ENCODE assay signal across 1 cellular context in genomic region chr1:184051485-184052193, GRCh38.
TF ChIP-seq lines count a peak whose summit lies in the region.

Gene TSEN15, plus strand, starts transcription at chr1:184051730. Its CDS starts 26 bp downstream, at chr1:184051756.

TF ChIP-seq in HepG2, 621 proteins besides CTCF, POLR2A, EP300 and RAD21 (continued from another document and continues in another):
- TF ChIP-seq NFAT5 (CRISPR knock-in tag; IDR thresholded peaks at IDR 0.05): peak; percentile 64; the same call in 1 of the 2 replicates
- TF ChIP-seq RCOR2 (CRISPR knock-in tag; IDR thresholded peaks at IDR 0.05): peak; percentile 20; the same call in 1 of the 2 replicates
- no peak for TF ChIP-seq ZNF232 (CRISPR knock-in tag; IDR thresholded peaks at IDR 0.05; ENCODE audit: borderline replicate concordance)
- peak; percentile 97 for TF ChIP-seq POGK (CRISPR knock-in tag; conservative IDR thresholded peaks at IDR 0.05)
- peak; percentile 94 for TF ChIP-seq FOXC1 (CRISPR knock-in tag; IDR thresholded peaks at IDR 0.05; ENCODE audit: borderline replicate concordance)
- TF ChIP-seq ATF6 (CRISPR knock-in tag; conservative IDR thresholded peaks at IDR 0.05): 0 out of 2 replicates have a peak, but pooled peaks have one; percentile 41
- peak; percentile 71 for TF ChIP-seq ZNF142 (CRISPR knock-in tag; IDR thresholded peaks at IDR 0.05)
- TF ChIP-seq POGZ (CRISPR knock-in tag; IDR thresholded peaks at IDR 0.05): peak; percentile 81
- TF ChIP-seq ZHX2 (IDR thresholded peaks at IDR 0.05; ENCODE audit: low read depth): no peak
- no peak for TF ChIP-seq ZHX2 (CRISPR knock-in tag; IDR thresholded peaks at IDR 0.05; ENCODE audit: borderline replicate concordance)
- TF ChIP-seq CAMTA2 (CRISPR knock-in tag; IDR thresholded peaks at IDR 0.05; ENCODE audit: borderline replicate concordance): no peak; the same call in 1 of the 2 replicates
- peak; percentile 99 for TF ChIP-seq ZNF891 (CRISPR knock-in tag; IDR thresholded peaks at IDR 0.05)
- TF ChIP-seq FOXA3 (CRISPR knock-in tag; IDR thresholded peaks at IDR 0.05): peak; percentile 63
- TF ChIP-seq ZNF451 (CRISPR knock-in tag; IDR thresholded peaks at IDR 0.05): peak; percentile 87
- no peak for TF ChIP-seq ARNT (IDR thresholded peaks at IDR 0.05)
- TF ChIP-seq ZNF577 (CRISPR knock-in tag; IDR thresholded peaks at IDR 0.05; ENCODE audit: borderline replicate concordance, low read depth): peak; percentile 75; the same call in 1 of the 2 replicates
- TF ChIP-seq SMAD9 (CRISPR knock-in tag; IDR thresholded peaks at IDR 0.05): 0 out of 2 replicates have a peak, but pooled peaks have one; percentile 48
- peak; percentile 66; the same call in 1 of the 2 replicates for TF ChIP-seq RELA (CRISPR knock-in tag; IDR thresholded peaks at IDR 0.05)
- no peak for TF ChIP-seq MLXIP (CRISPR knock-in tag; IDR thresholded peaks at IDR 0.05; ENCODE audit: borderline replicate concordance)
- no peak for TF ChIP-seq GATA4 (IDR thresholded peaks at IDR 0.05; ENCODE audit: borderline replicate concordance, low read depth)
